Comparison of ENCODE assay signal across 2 cellular contexts in genomic region chr1:54850737-54851136, GRCh38.
TF ChIP-seq lines count a peak whose summit lies in the region.

No MANE protein-coding gene starts in this region.

TF ChIP-seq in HepG2, 621 proteins besides CTCF, POLR2A, EP300 and RAD21:
- TF ChIP-seq ZNF720 (CRISPR knock-in tag; IDR thresholded peaks at IDR 0.05) (no peak), HDAC2 (CRISPR knock-in tag; IDR thresholded peaks at IDR 0.05) (no peak), ARHGAP35 (CRISPR knock-in tag; IDR thresholded peaks at IDR 0.05; ENCODE audit: borderline replicate concordance) (no peak), ZNF101 (CRISPR knock-in tag; IDR thresholded peaks at IDR 0.05; ENCODE audit: borderline replicate concordance, low read depth) (no peak), SCMH1 (CRISPR knock-in tag; IDR thresholded peaks at IDR 0.05; ENCODE audit: borderline replicate concordance) (no peak), NONO (IDR thresholded peaks at IDR 0.05) (no peak), NONO (CRISPR knock-in tag; conservative IDR thresholded peaks at IDR 0.05) (0 out of 2 replicates have a peak, but pooled peaks have one; percentile 11), KAT7 (CRISPR knock-in tag; IDR thresholded peaks at IDR 0.05; ENCODE audit: borderline replicate concordance) (no peak), ZNF576 (CRISPR knock-in tag; IDR thresholded peaks at IDR 0.05) (no peak), ZNF556 (CRISPR knock-in tag; IDR thresholded peaks at IDR 0.05; ENCODE audit: borderline replicate concordance) (no peak), POLR2AphosphoS5 (IDR thresholded peaks at IDR 0.05; ENCODE audit: low read depth, low read length) (peak; percentile 35; the same call in 1 of the 2 replicates), ZNF543 (CRISPR knock-in tag; IDR thresholded peaks at IDR 0.05) (no peak), MXI1 (IDR thresholded peaks at IDR 0.05; ENCODE audit: borderline replicate concordance, low read depth, low read length) (no peak), ZFP37 (CRISPR knock-in tag; IDR thresholded peaks at IDR 0.05; ENCODE audit: borderline replicate concordance) (no peak), ZNF83 (CRISPR knock-in tag; IDR thresholded peaks at IDR 0.05; ENCODE audit: borderline replicate concordance) (no peak), ERF (CRISPR knock-in tag; IDR thresholded peaks at IDR 0.05) (no peak), PPARG (CRISPR knock-in tag; conservative IDR thresholded peaks at IDR 0.05) (no peak), CEBPB (IDR thresholded peaks at IDR 0.05; ENCODE audit: borderline replicate concordance, low read depth, low read length) (peak; percentile 54; the same call in 1 of the 2 replicates), ZNF205 (CRISPR knock-in tag; IDR thresholded peaks at IDR 0.05) (no peak), TP53 (CRISPR knock-in tag; conservative IDR thresholded peaks at IDR 0.05) (no peak), ATF1 (CRISPR knock-in tag; IDR thresholded peaks at IDR 0.05) (no peak), ZNF619 (CRISPR knock-in tag; IDR thresholded peaks at IDR 0.05) (no peak), GATAD1 (CRISPR knock-in tag; IDR thresholded peaks at IDR 0.05) (no peak), ZNF674 (CRISPR knock-in tag; IDR thresholded peaks at IDR 0.05; ENCODE audit: low read depth) (no peak), XRCC5 (optimal IDR thresholded peaks at IDR 0.05; ENCODE audit: low read length) (no peak)
- TF ChIP-seq, protein P1, sequence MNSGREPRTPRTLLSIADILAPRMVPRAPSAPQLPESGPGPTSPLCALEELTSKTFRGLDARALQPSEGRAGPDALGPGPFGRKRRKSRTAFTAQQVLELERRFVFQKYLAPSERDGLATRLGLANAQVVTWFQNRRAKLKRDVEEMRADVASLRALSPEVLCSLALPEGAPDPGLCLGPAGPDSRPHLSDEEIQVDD (CRISPR knock-in tag; IDR thresholded peaks at IDR 0.05; ENCODE audit: borderline replicate concordance), result no peak

TF ChIP-seq in GM23338, 12 proteins besides CTCF, POLR2A, EP300 and RAD21:
- TF ChIP-seq JUNB (IDR thresholded peaks at IDR 0.05; ENCODE audit: unreplicated experiment) (no peak), EZH2phosphoT487 (IDR thresholded peaks at IDR 0.05; ENCODE audit: unreplicated experiment) (no peak), REST (IDR thresholded peaks at IDR 0.05; ENCODE audit: unreplicated experiment) (no peak), NANOG (IDR thresholded peaks at IDR 0.05; ENCODE audit: borderline replicate concordance) (no peak), ZNF331 (CRISPR knock-in tag; IDR thresholded peaks at IDR 0.05; ENCODE audit: low read depth) (no peak), ETS1 (IDR thresholded peaks at IDR 0.05) (no peak)
